In the genomic region with DNA sequence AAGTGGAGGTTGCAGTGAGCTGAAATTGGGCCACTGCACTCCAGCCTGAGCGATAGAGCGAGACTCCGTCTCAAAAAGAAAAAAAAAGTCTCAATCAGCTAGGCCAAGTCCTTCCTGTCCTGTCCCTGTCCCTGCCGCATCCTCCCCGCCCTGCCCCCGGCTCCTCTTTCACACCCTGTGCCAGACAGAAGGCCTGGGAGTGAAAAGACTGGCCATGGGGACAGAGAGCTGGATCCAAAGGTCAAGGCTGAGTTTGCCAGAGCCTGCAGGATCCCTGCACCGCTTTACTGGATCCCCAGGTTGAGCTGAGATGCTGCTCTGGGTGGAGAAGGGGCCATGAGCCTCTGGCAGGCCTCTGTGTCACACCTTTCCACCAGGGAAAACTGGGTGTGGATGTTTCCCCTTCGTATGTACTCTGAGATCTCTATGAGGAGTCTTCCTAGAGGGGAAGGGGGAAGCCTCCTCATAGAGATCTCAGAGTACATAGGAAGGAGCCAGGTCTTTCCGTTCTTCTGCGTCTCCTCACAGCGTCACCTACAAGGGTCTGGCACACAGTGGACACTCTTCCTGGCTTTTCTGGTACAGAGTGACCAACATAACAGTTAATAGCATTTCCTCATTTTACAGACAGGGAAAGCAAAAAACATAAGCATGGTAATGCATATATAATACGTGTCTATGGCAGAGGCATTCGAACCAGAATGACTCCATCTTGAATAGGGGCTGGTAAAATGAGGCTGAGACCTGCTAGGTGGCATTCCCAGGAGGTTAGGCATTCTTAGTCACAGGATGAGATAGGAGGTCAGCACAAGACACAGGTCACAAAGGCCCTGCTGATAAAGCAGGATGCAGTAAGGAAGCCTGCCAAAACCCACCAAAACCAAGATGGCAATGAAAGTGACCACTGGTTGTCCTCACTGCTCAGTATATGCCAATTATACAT, we compare ENCODE assay signal across 23 cellular contexts. TPM values are rescaled to one million over a fixed set of nuclear protein-coding genes. Genes with fewer than 3 reads are reported as not detected.
DNase-seq lines count a peak whose midpoint lies in the region; ATAC-seq and TF ChIP-seq lines count a peak whose summit lies in the region.
"Had no signal": no experiment of that assay in that cellular context is flagged by ENCODE, and none has a peak within 500 bp of the region (broad histone marks: within the 10 kb centered on the region; RNA-seq: fewer than 3 reads in every experiment).

No MANE protein-coding gene starts in this region.

- H4K8ac ChIP-seq in trophoblast cell (ENCODE audit: low read depth, low read length) (peak overlapping the region; percentile 81), mesenchymal stem cell (ENCODE audit: low read length) (no peak overlapping the region)

- H2BK12ac ChIP-seq in trophoblast cell (ENCODE audit: low read length), result peak overlapping the region; percentile 99
- H2BK12ac ChIP-seq in mesenchymal stem cell (ENCODE audit: low read length in 2 of 2), result no peak overlapping the region

- H2BK15ac ChIP-seq in mesenchymal stem cell (ENCODE audit: low read depth, poor library complexity, severe bottlenecking), result no peak overlapping the region

- DNase-seq in Caco-2 (peak; percentile 69 to 75), NT2/D1 (ENCODE audit: low read depth, low spot score) (no peak), right atrium auricular region (ENCODE audit: low spot score) (no peak), trophoblast cell (peak; percentile 85 to 91), mesenchymal stem cell (no peak), GM23248 (no peak)
- no peak for DNase-seq in stimulated activated CD4-positive, alpha-beta T cell treated with anti-CD3 and anti-CD28 coated beads, Interleukin-1b, Interleukin-23, amount 100 ng/mL, for 48 hours
- DNase-seq: activated CD8-positive, alpha-beta memory T cell treated with anti-CD3 and anti-CD28 coated beads for 24 hours; activated naive CD8-positive, alpha-beta T cell treated with anti-CD3 and anti-CD28 coated beads, Interleukin-2, amount 10 ng/mL, durations not matched to agents 7 days and 5 days; body of pancreas; Calu3; GDM1; left colon; NCI-H1105 treated with DMSO at 0.1 percent for 48 hours; NCI-H2107; NCI-H524; nucleus accumbens; sigmoid colon; transverse colon had no signal

- peaks cover 45% of the 10 kb centered on the region for H3K79me1 ChIP-seq in trophoblast cell (ENCODE audit: low read length)
- H3K79me1 ChIP-seq in mesenchymal stem cell (replicated peaks; ENCODE audit: low read length, poor library complexity, severe bottlenecking), result no peaks in the 10 kb centered on the region

- H3K4me3 Mint-ChIP-seq in Caco-2 (ENCODE audit: unreplicated experiment), result peak overlapping the region; percentile 13
- H3K4me3 Mint-ChIP-seq: activated naive CD8-positive, alpha-beta T cell treated with anti-CD3 and anti-CD28 coated beads, Interleukin-2, amount 10 ng/mL, durations not matched to agents 7 days and 5 days; stimulated activated naive CD8-positive, alpha-beta T cell treated with anti-CD3 and anti-CD28 coated beads, Interleukin-15, Interleukin-2, amounts not matched to agents 100 ng/mL and 50 ng/mL, for 24 hours; WTC11 had no signal

- H3K23ac ChIP-seq in trophoblast cell (ENCODE audit: low read length), result no peak overlapping the region
- no peak overlapping the region for H3K23ac ChIP-seq in mesenchymal stem cell (ENCODE audit: low read length in 2 of 2)

- peak overlapping the region; percentile 98 for H4K91ac ChIP-seq in trophoblast cell (ENCODE audit: low read depth, low read length)
- no peak overlapping the region for H4K91ac ChIP-seq in mesenchymal stem cell (ENCODE audit: low read length)

- no peaks in the 10 kb centered on the region for H3K27me3 ChIP-seq in Caco-2 (replicated peaks; ENCODE audit: control insufficient read depth, insufficient read depth, low read length)
- no peaks in the 10 kb centered on the region for H3K27me3 ChIP-seq in NT2/D1 (ENCODE audit: insufficient read depth, insufficient read length)
- H3K27me3 ChIP-seq in right atrium auricular region, result no peaks in the 10 kb centered on the region
- no peaks in the 10 kb centered on the region for H3K27me3 ChIP-seq in trophoblast cell (ENCODE audit: insufficient read depth, low read length)
- no peaks in the 10 kb centered on the region for H3K27me3 ChIP-seq in mesenchymal stem cell (ENCODE audit: control insufficient read depth in 1 of 2, insufficient read depth in 1 of 2, low read length in 2 of 2)
- no peaks in the 10 kb centered on the region for H3K27me3 ChIP-seq in GM23248 (replicated peaks; ENCODE audit: insufficient read depth)
- H3K27me3 ChIP-seq: body of pancreas, sigmoid colon, transverse colon had no signal

- H3K4me3 ChIP-seq in Caco-2 (ENCODE audit: low read depth, low read length) (no peak overlapping the region), NT2/D1 (ENCODE audit: insufficient read length, low read depth) (no peak overlapping the region), right atrium auricular region (no peak overlapping the region), trophoblast cell (ENCODE audit: low read depth, low read length) (no peak overlapping the region), mesenchymal stem cell (ENCODE audit: insufficient read depth in 1 of 2, low read depth in 1 of 2, low read length in 2 of 2) (no peak overlapping the region), GM23248 (no peak overlapping the region)
- H3K4me3 ChIP-seq: body of pancreas, sigmoid colon, transverse colon had no signal

- peak overlapping the region; percentile 57 to 83 for H3K27ac ChIP-seq in right atrium auricular region
- peak overlapping the region; percentile 29 for H3K27ac ChIP-seq in trophoblast cell (ENCODE audit: low read depth, low read length)
- H3K27ac ChIP-seq in mesenchymal stem cell (ENCODE audit: low read length, poor library complexity, severe bottlenecking), result no peak overlapping the region
- H3K27ac ChIP-seq in GM23248, result no peak overlapping the region
- H3K27ac ChIP-seq: body of pancreas, transverse colon had no signal

- H4K12ac ChIP-seq in trophoblast cell (ENCODE audit: low read depth, low read length), result peak overlapping the region; percentile 52

- H2BK120ac ChIP-seq in trophoblast cell (ENCODE audit: insufficient read depth, low read length, poor library complexity), result peak overlapping the region; percentile 93
- no peak overlapping the region for H2BK120ac ChIP-seq in mesenchymal stem cell (ENCODE audit: low read depth, low read length)

- H3K9me3 ChIP-seq in Caco-2 (no peaks in the 10 kb centered on the region), NT2/D1 (ENCODE audit: insufficient read depth, low read length) (no peaks in the 10 kb centered on the region), right atrium auricular region (no peaks in the 10 kb centered on the region), trophoblast cell (ENCODE audit: insufficient read depth, low read depth, low read length) (no peaks in the 10 kb centered on the region), mesenchymal stem cell (ENCODE audit: control insufficient read depth, low read length) (no peaks in the 10 kb centered on the region), GM23248 (ENCODE audit: low read depth) (no peaks in the 10 kb centered on the region)
- H3K9me3 ChIP-seq: body of pancreas, sigmoid colon, transverse colon had no signal

- peaks cover 51% of the 10 kb centered on the region for H3K4me1 Mint-ChIP-seq in Caco-2 (ENCODE audit: low read depth, unreplicated experiment)

- peaks cover 14% of the 10 kb centered on the region for H3K36me3 Mint-ChIP-seq in Caco-2 (ENCODE audit: insufficient read depth, unreplicated experiment)
- H3K36me3 Mint-ChIP-seq: WTC11 had no signal

- no peaks in the 10 kb centered on the region for H3K9me2 ChIP-seq in GM23248 (ENCODE audit: insufficient read depth)

- no peak for ATAC-seq in GM21515 (IDR thresholded peaks at IDR 0.05; ENCODE audit: unreplicated experiment)
- ATAC-seq: body of pancreas, left colon, WTC11 had no signal

- TF ChIP-seq CTCF in Caco-2 (IDR thresholded peaks at IDR 0.05; ENCODE audit: insufficient read depth in 1 of 2, low read depth in 1 of 2, low read length in 1 of 2, severe bottlenecking in 1 of 2, unreplicated experiment in 1 of 2) (no peak), right atrium auricular region (IDR thresholded peaks at IDR 0.05) (no peak)

- WGBS in trophoblast cell (ENCODE audit: extremely low coverage, insufficient coverage, insufficient read length), result no CpG with 5 or more reads among the region's 13 CpGs
- 90% methylated on average over 13 of the region's 13 CpGs for WGBS in mesenchymal stem cell
- 88 to 91% methylated on average over 13 of the region's 13 CpGs for WGBS in GM23248 (ENCODE audit: low coverage in 1 of 2, low lambda C conversion rate in 2 of 2, missing lambda C conversion rate in 2 of 2), 2 experiments

- H3K4me1 ChIP-seq in Caco-2, result peaks cover 56% of the 10 kb centered on the region
- H3K4me1 ChIP-seq in NT2/D1 (ENCODE audit: insufficient read depth, insufficient read length), result peaks cover 23% of the 10 kb centered on the region
- H3K4me1 ChIP-seq in right atrium auricular region, result peaks cover 0 to 58% of the 10 kb centered on the region in 2 donors
- H3K4me1 ChIP-seq in trophoblast cell (ENCODE audit: control insufficient read depth in 1 of 2, insufficient read depth in 2 of 2, low read length in 2 of 2), result peaks cover 33 to 46% of the 10 kb centered on the region in 2 experiments
- peaks cover 8% of the 10 kb centered on the region for H3K4me1 ChIP-seq in mesenchymal stem cell (ENCODE audit: control insufficient read depth, insufficient read depth, low read depth, low read length)
- peaks cover 19% of the 10 kb centered on the region for H3K4me1 ChIP-seq in GM23248 (ENCODE audit: insufficient read depth)

- peak overlapping the region; percentile 98 for H2AK5ac ChIP-seq in trophoblast cell (ENCODE audit: low read length)
- H2AK5ac ChIP-seq in mesenchymal stem cell (ENCODE audit: low read length, severe bottlenecking), result no peak overlapping the region

- H3K4ac ChIP-seq in trophoblast cell (ENCODE audit: low read depth, low read length) (peak overlapping the region; percentile 56), mesenchymal stem cell (ENCODE audit: low read depth in 1 of 2, low read length in 2 of 2) (no peak overlapping the region)

- H3K4me2 ChIP-seq in trophoblast cell (ENCODE audit: low read length) (no peak overlapping the region), mesenchymal stem cell (ENCODE audit: low read length, poor library complexity, severe bottlenecking) (no peak overlapping the region), GM23248 (ENCODE audit: unreplicated experiment) (no peak overlapping the region)

- H2BK5ac ChIP-seq in trophoblast cell (ENCODE audit: low read depth, low read length, poor library complexity) (peak overlapping the region; percentile 70), mesenchymal stem cell (ENCODE audit: low read depth, low read length, poor library complexity, severe bottlenecking) (no peak overlapping the region)

- H3K9ac ChIP-seq in NT2/D1 (ENCODE audit: insufficient read length, low read depth) (peak overlapping the region; percentile 28), trophoblast cell (ENCODE audit: low read length) (no peak overlapping the region), mesenchymal stem cell (ENCODE audit: low read length) (no peak overlapping the region), GM23248 (no peak overlapping the region)

- H3K79me2 ChIP-seq in trophoblast cell (ENCODE audit: control insufficient read depth, insufficient read depth, low read length, poor library complexity) (peaks cover 12% of the 10 kb centered on the region), GM23248 (ENCODE audit: insufficient read depth) (no peaks in the 10 kb centered on the region)

- no peaks in the 10 kb centered on the region for H3K27me3 Mint-ChIP-seq in Caco-2 (ENCODE audit: insufficient read depth, unreplicated experiment)
- H3K27me3 Mint-ChIP-seq: activated naive CD8-positive, alpha-beta T cell treated with anti-CD3 and anti-CD28 coated beads, Interleukin-2, amount 10 ng/mL, durations not matched to agents 7 days and 5 days; stimulated activated naive CD8-positive, alpha-beta T cell treated with anti-CD3 and anti-CD28 coated beads, Interleukin-15, Interleukin-2, amounts not matched to agents 100 ng/mL and 50 ng/mL, for 24 hours had no signal

- no peaks in the 10 kb centered on the region for H4K20me1 ChIP-seq in GM23248 (ENCODE audit: insufficient read depth)

- POLR2A ChIA-PET in Caco-2 (lab: Charles Lee), result interaction anchor here (0.6 to 1.6 kb wide), 2 partner anchors 57 to 810 kb away, joined by 3 to 4 read pairs; no protein-coding TSS in a partner anchor

- H3K9me3 Mint-ChIP-seq in Caco-2 (ENCODE audit: unreplicated experiment), result no peaks in the 10 kb centered on the region
- H3K9me3 Mint-ChIP-seq: activated naive CD8-positive, alpha-beta T cell treated with anti-CD3 and anti-CD28 coated beads, Interleukin-2, amount 10 ng/mL, durations not matched to agents 7 days and 5 days; stimulated activated naive CD8-positive, alpha-beta T cell treated with anti-CD3 and anti-CD28 coated beads, Interleukin-15, Interleukin-2, amounts not matched to agents 100 ng/mL and 50 ng/mL, for 24 hours; WTC11 had no signal

- peak overlapping the region; percentile 88 for H3K27ac Mint-ChIP-seq in Caco-2 (ENCODE audit: unreplicated experiment)
- H3K27ac Mint-ChIP-seq: activated naive CD8-positive, alpha-beta T cell treated with anti-CD3 and anti-CD28 coated beads, Interleukin-2, amount 10 ng/mL, durations not matched to agents 7 days and 5 days; stimulated activated naive CD8-positive, alpha-beta T cell treated with anti-CD3 and anti-CD28 coated beads, Interleukin-15, Interleukin-2, amounts not matched to agents 100 ng/mL and 50 ng/mL, for 24 hours; WTC11 had no signal

- H2AFZ ChIP-seq in trophoblast cell (ENCODE audit: insufficient read depth, low read length, poor library complexity) (peak overlapping the region; percentile 50), mesenchymal stem cell (ENCODE audit: low read depth, low read length) (no peak overlapping the region), GM23248 (no peak overlapping the region)

- H3K36me3 ChIP-seq in Caco-2 (ENCODE audit: control insufficient read depth, insufficient read depth, low read length) (no peaks in the 10 kb centered on the region), NT2/D1 (ENCODE audit: insufficient read depth, insufficient read length, low read length) (no peaks in the 10 kb centered on the region), right atrium auricular region (no peaks in the 10 kb centered on the region), trophoblast cell (ENCODE audit: control insufficient read depth in 1 of 2, insufficient read depth in 2 of 2, low read length in 2 of 2) (no peaks in the 10 kb centered on the region), mesenchymal stem cell (ENCODE audit: control insufficient read depth in 1 of 2, insufficient read depth in 2 of 2, low read depth in 1 of 2, low read length in 2 of 2) (no peaks in the 10 kb centered on the region), GM23248 (ENCODE audit: low read depth) (no peaks in the 10 kb centered on the region)
- H3K36me3 ChIP-seq: sigmoid colon, transverse colon had no signal

- H3K18ac ChIP-seq in trophoblast cell (ENCODE audit: low read length), result peak overlapping the region; percentile 89
- no peak overlapping the region for H3K18ac ChIP-seq in mesenchymal stem cell (ENCODE audit: low read depth in 1 of 2, low read length in 2 of 2)

- no TSS peak for BruUV-seq in Caco-2 (replicated peaks; lab: Mats Ljungman, UMichigan)

- peak overlapping the region; percentile 72 for H3K14ac ChIP-seq in trophoblast cell (ENCODE audit: low read length)
- H3K14ac ChIP-seq in mesenchymal stem cell (ENCODE audit: low read length in 2 of 2), result no peak overlapping the region

- in situ Hi-C loops in GM23248 (cut with MboI), result no loop called here

- H3F3A ChIP-seq in GM23248 (ENCODE audit: insufficient read depth), result peaks cover 23% of the 10 kb centered on the region

- CTCF ChIA-PET in Caco-2 (lab: Charles Lee), result interaction anchor here (0.7 to 2.3 kb wide), 4 partner anchors 14 to 123 kb away, joined by 3 to 5 read pairs (median 3); no protein-coding TSS in a partner anchor

- intact Hi-C loops in Caco-2 (cut with micrococcal nuclease; ENCODE audit: unreplicated experiment), result no loop called here

RNA-seq across cellular contexts. Expression of gene NINJ2, which starts 35.1 kb away (rescaled TPM):
- total RNA-seq in Caco-2 (2022) (6.5 and 7.0 TPM in 2 replicates), right atrium auricular region (1 to 10 TPM; 5.4 to 8.8 TPM)
- 0.12 and 0.21 TPM in 2 replicates for polyA plus RNA-seq in trophoblast cell (2013)
- 0.46 TPM for polyA plus RNA-seq in mesenchymal stem cell (2013, experiment 1 of 2)
- polyA plus RNA-seq in mesenchymal stem cell (2013, experiment 2 of 2), result 0.47 TPM
- total RNA-seq in GM23248 (2014; rRNA removed; shearing (Covaris generic)), result 5.2 and 5.9 TPM in 2 replicates
- polyA plus RNA-seq in GM23248 (2016; fragmentation: Nextera tagmentation; extraction: Ambion mirVana), result 4.9 and 6.4 TPM in 2 replicates
- total RNA-seq: Calu3, epithelial cell of proximal tubule had no signal

Comparison
In these comparisons a context has a peak if more than half of its experiments do, and no peak if none do; other contexts are left out.
1. DNase-seq: peak in Caco-2 (2 of 2) and trophoblast cell (2 of 2); none in NT2/D1 (single experiment), right atrium auricular region (single experiment), stimulated activated CD4-positive, alpha-beta T cell treated with anti-CD3 and anti-CD28 coated beads, Interleukin-1b, Interleukin-23, amount 100 ng/mL, for 48 hours (single experiment), mesenchymal stem cell (single experiment) and GM23248 (single experiment).
2. H3K27ac ChIP-seq: peak in right atrium auricular region (2 of 2) and trophoblast cell (single experiment); none in mesenchymal stem cell (single experiment) and GM23248 (single experiment).